Comparison of ENCODE assay signal across 8 cellular contexts in the genomic region with DNA sequence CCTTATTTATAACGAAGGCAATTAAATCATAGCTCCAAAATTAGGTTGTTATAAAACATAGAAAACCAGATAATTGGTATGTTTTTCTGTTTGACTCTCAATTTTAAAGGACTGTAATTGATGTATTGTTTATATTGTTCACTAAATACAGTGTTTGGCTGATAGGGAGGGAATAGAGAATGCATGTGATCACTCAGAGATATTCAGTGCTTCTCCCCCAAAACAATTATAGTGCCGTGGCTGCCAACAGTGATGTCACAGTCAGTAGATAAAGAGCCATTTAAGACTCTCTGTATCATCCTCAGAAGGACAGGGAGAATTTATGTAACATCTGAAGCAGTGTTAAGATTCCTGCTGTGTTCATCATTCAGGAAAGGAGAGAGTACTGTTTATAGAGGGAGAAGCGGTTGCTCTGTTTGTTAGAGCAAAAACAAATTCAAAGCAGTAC.
DNase-seq lines count a peak whose midpoint lies in the region; ATAC-seq lines count a peak whose summit lies in the region.

No MANE protein-coding gene starts in this region.

- no peak overlapping the region for H3K9ac ChIP-seq in adipocyte (ENCODE audit: low read length)

- H3K36me3 ChIP-seq in adipocyte (ENCODE audit: control insufficient read depth, insufficient read depth, low read length, severe bottlenecking), result no peaks in the 10 kb centered on the region

- no peaks in the 10 kb centered on the region for H3K9me3 ChIP-seq in adipocyte (ENCODE audit: control insufficient read depth, low read length)

- intact Hi-C loops in Right ventricle myocardium inferior (cut with DNase I) (loop anchor here (5.0 kb wide), 1 partner anchor 68 kb away; the partner anchor contains the start of gene PHLPP1), cardiac septum (cut with DNase I) (no loop called here)

- H3K4me3 ChIP-seq in adipocyte (ENCODE audit: low read length), result no peak overlapping the region

- ATAC-seq in Right ventricle myocardium inferior, result peak; percentile 65
- no peak for ATAC-seq in GM18498 (IDR thresholded peaks at IDR 0.05; ENCODE audit: unreplicated experiment)
- no peak for ATAC-seq in HG02588 (IDR thresholded peaks at IDR 0.05; ENCODE audit: unreplicated experiment)
- no peak for ATAC-seq in GM19463 (IDR thresholded peaks at IDR 0.05; ENCODE audit: unreplicated experiment)
- ATAC-seq in GM21723 (IDR thresholded peaks at IDR 0.05; ENCODE audit: unreplicated experiment), result no peak

- no peak for DNase-seq in Right ventricle myocardium inferior (ENCODE audit: missing footprints)
- DNase-seq in cardiac septum (ENCODE audit: low spot score), result no peak
- peak; percentile 23 for DNase-seq in adipocyte (ENCODE audit: low read depth)
- peak; percentile 87 for DNase-seq in iris pigment epithelial cell (ENCODE audit: low read depth)

- peaks cover 22% of the 10 kb centered on the region for H3K4me1 ChIP-seq in adipocyte (ENCODE audit: control insufficient read depth, insufficient read depth, low read length)

- no peaks in the 10 kb centered on the region for H3K27me3 ChIP-seq in adipocyte (replicated peaks; ENCODE audit: control insufficient read depth, insufficient read depth, low read length)

Comparison
In these comparisons a context has a peak if more than half of its experiments do, and no peak if none do; other contexts are left out.
1. DNase-seq: peak in adipocyte (single experiment) and iris pigment epithelial cell (single experiment); none in Right ventricle myocardium inferior (single experiment) and cardiac septum (single experiment).